Comparison of ENCODE assay signal across 28 cellular contexts in the genomic region with DNA sequence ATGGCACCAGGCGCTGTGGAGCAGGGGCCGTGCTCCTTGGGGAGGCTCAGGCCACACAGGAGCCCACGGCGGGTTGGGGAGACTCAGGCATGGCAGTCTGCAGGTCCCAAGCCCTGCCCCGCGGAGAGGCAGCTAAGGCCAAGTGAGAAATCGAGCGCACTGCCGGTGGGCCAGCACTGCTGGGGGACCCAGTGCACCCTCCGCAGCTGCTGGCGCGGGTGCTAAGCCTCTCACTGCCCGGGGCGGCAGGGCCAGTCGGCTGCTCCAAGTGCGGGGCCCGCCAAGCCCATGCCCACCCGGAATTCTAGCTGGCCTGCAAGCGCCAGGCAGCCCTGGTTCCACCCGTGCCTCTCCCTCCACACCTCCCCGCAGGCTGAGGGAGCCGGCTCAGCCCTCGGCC. TPM values are rescaled to one million over a fixed set of nuclear protein-coding genes. Genes with fewer than 3 reads are reported as not detected.
"Had no signal": no experiment of that assay in that cellular context is flagged by ENCODE, and none has a peak within 500 bp of the region (broad histone marks: within the 10 kb centered on the region; RNA-seq: fewer than 3 reads in every experiment).

No MANE protein-coding gene starts in this region.

- H3K27me3 ChIP-seq: heart left ventricle, neural progenitor cell, pancreas, stomach, testis, thyroid gland, transverse colon, upper lobe of left lung, uterus had no signal

- H3K9me3 Mint-ChIP-seq: natural killer cell, neural progenitor cell had no signal

- H3K4me1 ChIP-seq: heart left ventricle, lower lobe of right lung, neural progenitor cell, pancreas, psoas muscle, stomach, testis, thyroid gland, transverse colon, upper lobe of left lung, uterus had no signal

- H3K36me3 ChIP-seq: heart left ventricle, lower lobe of right lung, thyroid gland, transverse colon, upper lobe of left lung, uterus had no signal

- H3K4me1 Mint-ChIP-seq: immature natural killer cell; mesothelial cell of epicardium; naive B cell; natural killer cell; nephron progenitor cell; neural progenitor cell; stimulated activated naive B cell treated with anti-CD40 and anti-IgM and Interleukin-4, amounts not matched to agents 10 μg/mL and 1 μg/mL and 100 μg/mL, for 72 hours had no signal

- H3K27ac ChIP-seq: lower lobe of right lung, neural progenitor cell, pancreas, psoas muscle, skin epidermis, stomach, testis, thyroid gland, transverse colon, upper lobe of left lung, uterus had no signal

- H3K27ac Mint-ChIP-seq: immature natural killer cell; mesothelial cell of epicardium; naive B cell; natural killer cell; nephron progenitor cell; neural progenitor cell; stimulated activated naive B cell treated with anti-CD40 and anti-IgM and Interleukin-4, amounts not matched to agents 10 μg/mL and 1 μg/mL and 100 μg/mL, for 72 hours had no signal

- H3K4me3 Mint-ChIP-seq: immature natural killer cell; mesothelial cell of epicardium; naive B cell; natural killer cell; nephron progenitor cell; neural progenitor cell; stimulated activated naive B cell treated with anti-CD40 and anti-IgM and Interleukin-4, amounts not matched to agents 10 μg/mL and 1 μg/mL and 100 μg/mL, for 72 hours had no signal

- H3K4me3 ChIP-seq: heart left ventricle, lower lobe of right lung, neural progenitor cell, pancreas, psoas muscle, skin epidermis, stomach, testis, thyroid gland, transverse colon, upper lobe of left lung, uterus had no signal

- H3K9me3 ChIP-seq: lower lobe of right lung, pancreas, psoas muscle, stomach, testis, thyroid gland, upper lobe of left lung, uterus had no signal

- H3K36me3 Mint-ChIP-seq: immature natural killer cell, mesothelial cell of epicardium, natural killer cell had no signal

- ATAC-seq: heart left ventricle; left lobe of liver; lower lobe of right lung; natural killer cell; pancreas; psoas muscle; stimulated activated naive B cell treated with anti-CD40 and anti-IgM and Interleukin-4, amounts not matched to agents 10 μg/mL and 1 μg/mL and 100 μg/mL, for 72 hours; stimulated activated naive CD8-positive, alpha-beta T cell treated with anti-CD3 and anti-CD28 coated beads, Interleukin-15, Interleukin-2, amounts not matched to agents 100 U/mL and 50 U/mL, for 24 hours had no signal

- DNase-seq: hypothalamus; immature natural killer cell; islet precursor cell; lower lobe of right lung; mammary epithelial cell; mesenchymal stem cell; naive B cell; natural killer cell; nephron progenitor cell; psoas muscle; stimulated activated CD4-positive, alpha-beta T cell treated with anti-CD3 and anti-CD28 coated beads, Interleukin-12 subunit alpha, Interleukin-12 subunit beta, amount 100 ng/mL, for 4 hours; stimulated activated CD4-positive, alpha-beta T cell treated with anti-CD3 and anti-CD28 coated beads, Interleukin-15, amount 100 ng/mL, for 24 hours; stimulated activated CD4-positive, alpha-beta T cell treated with anti-CD3 and anti-CD28 coated beads, Interleukin-2, amount 100 ng/mL, for 24 hours; stimulated activated CD4-positive, alpha-beta T cell treated with anti-CD3 and anti-CD28 coated beads, Interleukin-4, amount 100 ng/mL, for 1 hour; stimulated activated naive B cell treated with anti-CD40 and anti-IgM and Interleukin-4, amounts not matched to agents 10 μg/mL and 1 μg/mL and 100 μg/mL, for 72 hours; stimulated activated naive CD8-positive, alpha-beta T cell treated with anti-CD3 and anti-CD28 coated beads, Interleukin-15, Interleukin-2, amounts not matched to agents 100 U/mL and 50 U/mL, for 24 hours; stomach; testis; thyroid gland; transverse colon; uterus had no signal

RNA-seq across cellular contexts. Expression of a gene that starts 57.1 kb away (rescaled TPM):
- polyA plus RNA-seq: immature natural killer cell, mammary epithelial cell had no signal
